Comparison of ENCODE assay signal across 8 cellular contexts in genomic region chr2:53970095-53970897, GRCh38. TPM values are rescaled to one million over a fixed set of nuclear protein-coding genes. Genes with fewer than 3 reads are reported as not detected.
DNase-seq lines count a peak whose midpoint lies in the region; ATAC-seq and TF ChIP-seq lines count a peak whose summit lies in the region.

No MANE protein-coding gene starts in this region.

- H3K27ac ChIP-seq in KOPT-K1 (ENCODE audit: low read depth, low read length, poor library complexity, severe bottlenecking) (peak overlapping the region; percentile 79), lung (ENCODE audit: low read depth in 1 of 2, low read length in 1 of 2) (peak overlapping the region; percentile 92 to 98), stomach smooth muscle (ENCODE audit: low read length) (peak overlapping the region; percentile 94)

- 0 to 1% methylated on average over 43 to 61 of the region's 61 CpGs for WGBS in lung, 2 donors

- peak overlapping the region; percentile 96 to 99 for H3K9ac ChIP-seq in stomach smooth muscle (ENCODE audit: low read length in 2 of 2)

- H3K27me3 ChIP-seq in H7 (ENCODE audit: control insufficient read depth, insufficient read depth, low read length) = no peaks in the 10 kb centered on the region
- H3K27me3 ChIP-seq in lung (ENCODE audit: control insufficient read depth, insufficient read depth) = no peaks in the 10 kb centered on the region
- H3K27me3 ChIP-seq in stomach smooth muscle (ENCODE audit: control insufficient read depth in 1 of 2, insufficient read depth in 2 of 2, low read length in 2 of 2) = no peaks in the 10 kb centered on the region

- H3K4me1 ChIP-seq in lung (ENCODE audit: control insufficient read depth in 2 of 2, insufficient read depth in 2 of 2, low read length in 2 of 2) (peaks cover 3 to 4% of the 10 kb centered on the region in 2 donors), stomach smooth muscle (ENCODE audit: control insufficient read depth, insufficient read depth, low read length) (peaks cover 19% of the 10 kb centered on the region)

- H3K36me3 ChIP-seq in H7 (replicated peaks; ENCODE audit: control insufficient read depth, insufficient read depth, low read length) (peaks cover 2% of the 10 kb centered on the region; the same call in 1 of the 2 replicates), KOPT-K1 (ENCODE audit: insufficient read depth, low read length) (peaks cover 8% of the 10 kb centered on the region; the same call in 1 of the 2 replicates), lung (ENCODE audit: control insufficient read depth in 2 of 2, insufficient read depth in 2 of 2, low read length in 2 of 2) (no peaks in the 10 kb centered on the region), stomach smooth muscle (ENCODE audit: control insufficient read depth in 2 of 2, insufficient read depth in 2 of 2, low read length in 2 of 2) (peaks cover 0 to 7% of the 10 kb centered on the region in 2 donors)

- peak overlapping the region; percentile 92 for H3K4me3 ChIP-seq in H7 (ENCODE audit: insufficient read depth, low read depth, low read length)
- peak overlapping the region; percentile 99 for H3K4me3 ChIP-seq in WI38 (ENCODE audit: low read depth, low read length)
- H3K4me3 ChIP-seq in lung = peak overlapping the region; percentile 71
- peak overlapping the region; percentile 95 to 97 for H3K4me3 ChIP-seq in stomach smooth muscle (ENCODE audit: low read length in 2 of 2)

- TF ChIP-seq CTCF in WI38 (IDR thresholded peaks at IDR 0.05; ENCODE audit: low read depth, low read length) (no peak), lung (IDR thresholded peaks at IDR 0.05; ENCODE audit: control extremely low read depth, extremely low read depth) (no peak)

- DNase-seq in NCI-H510A (lab: John Stamatoyannopoulos, UW) (peak; percentile 4), NCI-H510A treated with DMSO at 0.1 percent for 48 hours (lab: John Stamatoyannopoulos, UW) (no peak), H7 (peak; percentile 63), lung (ENCODE audit: low spot score) (peak; percentile 39)
- DNase-seq in effector CD8-positive, alpha-beta T cell (lab: John Stamatoyannopoulos, UW) = peak; percentile 9

- peak; percentile 64 for ATAC-seq in lung (ENCODE audit: insufficient read depth, low FRiP score)

- H3K9me3 ChIP-seq in KOPT-K1 (ENCODE audit: insufficient read depth, low read length, poor library complexity, severe bottlenecking) (no peaks in the 10 kb centered on the region), lung (ENCODE audit: control insufficient read depth in 2 of 2, insufficient read depth in 1 of 2, low read length in 1 of 2) (no peaks in the 10 kb centered on the region), stomach smooth muscle (ENCODE audit: control insufficient read depth in 2 of 2, low read length in 2 of 2) (no peaks in the 10 kb centered on the region)

RNA-seq across cellular contexts. Expression of gene PSME4, which starts 0.5 kb away (rescaled TPM):
- total RNA-seq in H7 (2014; rRNA removed; shearing (Covaris generic)) = 57.9 and 71.4 TPM in 2 replicates
- 10 to 100 TPM; 54.6 to 72.5 TPM for total RNA-seq in lung
- polyA plus RNA-seq in lung = 10 to 100 TPM; 20.8 to 35.1 TPM
